28 cellular contexts compared by ENCODE assay signal in genomic region chr17:33954597-33954996, GRCh38.
"Had no signal": no experiment of that assay in that cellular context is flagged by ENCODE, and none has a peak within 500 bp of the region (broad histone marks: within the 10 kb centered on the region; RNA-seq: fewer than 3 reads in every experiment).

No MANE protein-coding gene starts in this region.

- H3K27ac ChIP-seq: heart left ventricle, left lung, pancreas, psoas muscle, right atrium auricular region, right lobe of liver, thoracic aorta, tibial artery, upper lobe of right lung had no signal

- H3K4me3 Mint-ChIP-seq: immature natural killer cell; memory B cell; naive thymus-derived CD4-positive, alpha-beta T cell; natural killer cell treated with Interleukin-12 subunit alpha and Interleukin-12 subunit beta and Interleukin-15 and Interleukin-18, amount 100 ng/mL, for 72 hours; stimulated activated memory B cell treated with anti-CD40 and anti-IgM and Interleukin-4, amounts not matched to agents 10 μg/mL and 1 μg/mL and 100 μg/mL, for 72 hours; stimulated activated naive CD8-positive, alpha-beta T cell treated with anti-CD3 and anti-CD28 coated beads, Interleukin-15, amount 100 ng/mL, for 72 hours had no signal

- H3K4me3 ChIP-seq: heart left ventricle, left lung, lung, mucosa of descending colon, pancreas, psoas muscle, right atrium auricular region, right lobe of liver, smooth muscle cell, thoracic aorta, tibial artery, upper lobe of right lung had no signal

- H3K27me3 ChIP-seq: pancreas, right atrium auricular region, right lobe of liver, tibial artery, upper lobe of right lung had no signal

- H3K36me3 ChIP-seq: heart left ventricle, left lung, pancreas, right atrium auricular region, right lobe of liver, thoracic aorta, tibial artery, upper lobe of right lung had no signal

- H3K9me3 ChIP-seq: mucosa of descending colon, pancreas, psoas muscle, right atrium auricular region, right lobe of liver, thoracic aorta, tibial artery, upper lobe of right lung had no signal

- DNase-seq: heart left ventricle; immature natural killer cell; kidney; left colon; left lung; midbrain; mucosa of descending colon; naive thymus-derived CD4-positive, alpha-beta T cell; pancreas; psoas muscle; right lobe of liver; stimulated activated CD4-positive, alpha-beta T cell treated with anti-CD3 and anti-CD28 coated beads, Interleukin-1b, Interleukin-23, amount 100 ng/mL, for 48 hours; stimulated activated CD4-positive, alpha-beta T cell treated with anti-CD3 and anti-CD28 coated beads, Interleukin-2, amount 100 ng/mL, for 48 hours; stimulated activated CD4-positive, alpha-beta T cell treated with anti-CD3 and anti-CD28 coated beads, Interleukin-4, amount 100 ng/mL, for 4 hours; stimulated activated CD8-positive, alpha-beta memory T cell treated with anti-CD3 and anti-CD28 coated beads, Interleukin-4, amount 100 ng/mL, for 48 hours; stimulated activated naive CD4-positive, alpha-beta T cell treated with Interleukin-2 at 50 U/mL for 16 hours; stimulated activated naive CD8-positive, alpha-beta T cell treated with anti-CD3 and anti-CD28 coated beads, Interleukin-15, amount 100 ng/mL, for 72 hours; substantia nigra; tibial artery; trophoblast cell; upper lobe of right lung had no signal

- H3K27ac Mint-ChIP-seq: immature natural killer cell; memory B cell; naive thymus-derived CD4-positive, alpha-beta T cell; natural killer cell treated with Interleukin-12 subunit alpha and Interleukin-12 subunit beta and Interleukin-15 and Interleukin-18, amount 100 ng/mL, for 72 hours; stimulated activated memory B cell treated with anti-CD40 and anti-IgM and Interleukin-4, amounts not matched to agents 10 μg/mL and 1 μg/mL and 100 μg/mL, for 72 hours; stimulated activated naive CD8-positive, alpha-beta T cell treated with anti-CD3 and anti-CD28 coated beads, Interleukin-15, amount 100 ng/mL, for 72 hours had no signal

- H3K4me1 Mint-ChIP-seq: immature natural killer cell; memory B cell; naive thymus-derived CD4-positive, alpha-beta T cell; stimulated activated memory B cell treated with anti-CD40 and anti-IgM and Interleukin-4, amounts not matched to agents 10 μg/mL and 1 μg/mL and 100 μg/mL, for 72 hours; stimulated activated naive CD8-positive, alpha-beta T cell treated with anti-CD3 and anti-CD28 coated beads, Interleukin-15, amount 100 ng/mL, for 72 hours had no signal

- H3K4me1 ChIP-seq: heart left ventricle, left lung, pancreas, psoas muscle, right atrium auricular region, right lobe of liver, tibial artery, upper lobe of right lung had no signal

- H3K4me2 ChIP-seq: smooth muscle cell had no signal
